10 cellular contexts compared by ENCODE assay signal in genomic region chr18:50836521-50836957, GRCh38. TPM values are rescaled to one million over a fixed set of nuclear protein-coding genes. Genes with fewer than 3 reads are reported as not detected.
A peak's percentile ranks its signal among the peaks of the same experiment; 100 is the strongest.
DNase-seq lines count a peak whose midpoint lies in the region; ATAC-seq and TF ChIP-seq lines count a peak whose summit lies in the region.
"Had no signal": no experiment of that assay in that cellular context is flagged by ENCODE, and none has a peak within 500 bp of the region (broad histone marks: within the 10 kb centered on the region; RNA-seq: fewer than 3 reads in every experiment).

No MANE protein-coding gene starts in this region.

- peaks cover 3% of the 10 kb centered on the region for H3F3A ChIP-seq in SK-N-SH (replicated peaks; ENCODE audit: insufficient read depth)

- H3K79me2 ChIP-seq in SK-N-SH (ENCODE audit: insufficient read depth), result no peaks in the 10 kb centered on the region

- 68% methylated on average over 2 of the region's 2 CpGs for WGBS in SK-N-SH (ENCODE audit: low lambda C conversion rate)

- no peaks in the 10 kb centered on the region for H4K20me1 ChIP-seq in SK-N-SH (ENCODE audit: insufficient read depth)

- no peak overlapping the region for H2AFZ ChIP-seq in SK-N-SH (ENCODE audit: low read depth)

- no peak overlapping the region for H3K27ac ChIP-seq in SK-N-SH (ENCODE audit: low read depth in 2 of 2, low read length in 1 of 2)
- H3K27ac ChIP-seq: KMS-11 had no signal

- no peaks in the 10 kb centered on the region for H3K36me3 Mint-ChIP-seq in activated T-helper 2 cell treated with anti-CD3 and anti-CD28 coated beads, Interferon-gamma antibody, Interleukin-2, Interleukin-4, amounts not matched to agents 10 μg/mL and 5 μg/mL and 100 μg/mL, durations not matched to agents 14 hours and 24 hours and 36 hours (ENCODE audit: low read depth)

- H3K9me3 Mint-ChIP-seq in activated T-helper 2 cell treated with anti-CD3 and anti-CD28 coated beads, Interferon-gamma antibody, Interleukin-2, Interleukin-4, amounts not matched to agents 10 μg/mL and 5 μg/mL and 100 μg/mL, durations not matched to agents 14 hours and 24 hours and 36 hours, result no peaks in the 10 kb centered on the region

- CTCF ChIA-PET in SK-N-SH (lab: Yijun Ruan, JAX), result interaction anchor here (1.0 kb wide), 1 partner anchor 11 kb away, joined by 3 read pairs; no protein-coding TSS in a partner anchor

- no peak overlapping the region for H3K4me3 Mint-ChIP-seq in activated T-helper 2 cell treated with anti-CD3 and anti-CD28 coated beads, Interferon-gamma antibody, Interleukin-2, Interleukin-4, amounts not matched to agents 10 μg/mL and 5 μg/mL and 100 μg/mL, durations not matched to agents 14 hours and 24 hours and 36 hours (ENCODE audit: low read depth)

- TF ChIP-seq CTCF in SK-N-SH (IDR thresholded peaks at IDR 0.05), result no peak

- H3K9ac ChIP-seq in SK-N-SH, result no peak overlapping the region
- H3K9ac ChIP-seq: KMS-11 had no signal

- ATAC-seq in left colon (peak; percentile 30), HG02973 (IDR thresholded peaks at IDR 0.05; ENCODE audit: unreplicated experiment) (no peak), left ventricle myocardium superior (no peak)

- no peak overlapping the region for H3K4me3 ChIP-seq in SK-N-SH (ENCODE audit: low read depth in 2 of 2, low read length in 1 of 2)
- H3K4me3 ChIP-seq: heart right ventricle had no signal

- TF ChIP-seq RAD21 in SK-N-SH (IDR thresholded peaks at IDR 0.05; ENCODE audit: low read length), result no peak

- H3K9me2 ChIP-seq in SK-N-SH, result no peaks in the 10 kb centered on the region

- no peaks in the 10 kb centered on the region for H3K9me3 ChIP-seq in SK-N-SH
- H3K9me3 ChIP-seq: heart right ventricle had no signal

- intact Hi-C loops in left colon (cut with DNase I, micrococcal nuclease), result no loop called here
- intact Hi-C loops in left ventricle myocardium superior (cut with micrococcal nuclease), result no loop called here
- intact Hi-C loops in activated T-helper 2 cell treated with anti-CD3 and anti-CD28 coated beads, Interferon-gamma antibody, Interleukin-2, Interleukin-4, amounts not matched to agents 10 μg/mL and 5 μg/mL and 100 μg/mL, durations not matched to agents 14 hours and 24 hours and 36 hours (cut with micrococcal nuclease), result no loop called here

- peak; percentile 99 for DNase-seq in DMS53 treated with DMSO at 0.1 percent for 48 hours (lab: John Stamatoyannopoulos, UW; ENCODE audit: unreplicated experiment)
- DNase-seq in KBM-7, result peak; percentile 73
- no peak for DNase-seq in SK-N-SH
- DNase-seq in left colon, result no peak
- no peak for DNase-seq in NCI-H82 treated with DMSO at 0.1 percent for 48 hours (lab: John Stamatoyannopoulos, UW; ENCODE audit: unreplicated experiment)
- DNase-seq in left ventricle myocardium superior, result no peak
- DNase-seq in activated T-helper 2 cell treated with anti-CD3 and anti-CD28 coated beads, Interferon-gamma antibody, Interleukin-2, Interleukin-4, amounts not matched to agents 10 μg/mL and 5 μg/mL and 100 μg/mL, durations not matched to agents 14 hours and 24 hours and 36 hours (ENCODE audit: low spot score), result no peak
- DNase-seq: heart right ventricle had no signal

- H3K4me1 ChIP-seq in SK-N-SH (ENCODE audit: control insufficient read depth in 1 of 2, insufficient read depth in 2 of 2, low read depth in 1 of 2, low read length in 1 of 2), result peaks cover 5 to 6% of the 10 kb centered on the region in 2 experiments; a peak in 1 of 4 replicates

- peak in 1 of 2 experiments; percentile 74; a peak in 2 of 4 replicates for TF ChIP-seq EP300 in SK-N-SH (IDR thresholded peaks at IDR 0.05; ENCODE audit: borderline replicate concordance in 1 of 2, low read depth in 1 of 2, low read length in 1 of 2)

- in situ Hi-C loops in KBM-7 (cut with MboI; ENCODE audit: low pct_unique_long_range_greater_than_20kb, low sequenced_read_pairs), result loop anchor here (25.0 kb wide), 1 partner anchor 201 kb away; the partner anchor contains the start of gene SMAD4

- POLR2A ChIA-PET in SK-N-SH (lab: Yijun Ruan, JAX), result no interaction called here

- no peak overlapping the region for H3K27ac Mint-ChIP-seq in activated T-helper 2 cell treated with anti-CD3 and anti-CD28 coated beads, Interferon-gamma antibody, Interleukin-2, Interleukin-4, amounts not matched to agents 10 μg/mL and 5 μg/mL and 100 μg/mL, durations not matched to agents 14 hours and 24 hours and 36 hours

- H3K4me2 ChIP-seq in SK-N-SH, result no peak overlapping the region
- H3K4me2 ChIP-seq: KMS-11 had no signal

- peaks cover 3% of the 10 kb centered on the region for H3K4me1 Mint-ChIP-seq in activated T-helper 2 cell treated with anti-CD3 and anti-CD28 coated beads, Interferon-gamma antibody, Interleukin-2, Interleukin-4, amounts not matched to agents 10 μg/mL and 5 μg/mL and 100 μg/mL, durations not matched to agents 14 hours and 24 hours and 36 hours (ENCODE audit: low read depth)

- no peaks in the 10 kb centered on the region for H3K36me3 ChIP-seq in SK-N-SH (replicated peaks in 1 of 2; ENCODE audit: control insufficient read depth in 1 of 2, insufficient read depth in 2 of 2, low read length in 1 of 2)
- H3K36me3 ChIP-seq: heart right ventricle had no signal

- H3K27me3 Mint-ChIP-seq in activated T-helper 2 cell treated with anti-CD3 and anti-CD28 coated beads, Interferon-gamma antibody, Interleukin-2, Interleukin-4, amounts not matched to agents 10 μg/mL and 5 μg/mL and 100 μg/mL, durations not matched to agents 14 hours and 24 hours and 36 hours (ENCODE audit: low read depth), result peaks cover 11% of the 10 kb centered on the region

- H3K27me3 ChIP-seq in SK-N-SH (ENCODE audit: insufficient read depth), result no peaks in the 10 kb centered on the region
- H3K27me3 ChIP-seq: heart right ventricle had no signal

TF ChIP-seq in SK-N-SH, 30 proteins besides CTCF, POLR2A, EP300 and RAD21 (continues in another document):
- TF ChIP-seq SMC3 (IDR thresholded peaks at IDR 0.05; ENCODE audit: low read depth, low read length), result no peak
- TF ChIP-seq USF2 (IDR thresholded peaks at IDR 0.05; ENCODE audit: borderline replicate concordance, low read depth, low read length), result 0 out of 2 replicates have a peak, but pooled peaks have one; percentile 35
- TF ChIP-seq MXI1 (IDR thresholded peaks at IDR 0.05; ENCODE audit: low read depth, low read length), result no peak
- no peak for TF ChIP-seq TAF1 (IDR thresholded peaks at IDR 0.05; ENCODE audit: borderline replicate concordance, low read depth, low read length)
- TF ChIP-seq NFIC (IDR thresholded peaks at IDR 0.05; ENCODE audit: borderline replicate concordance), result peak; percentile 92
- TF ChIP-seq TEAD4 (IDR thresholded peaks at IDR 0.05; ENCODE audit: borderline replicate concordance, insufficient read depth), result peak; percentile 85
- peak; percentile 32; the same call in 1 of the 2 replicates for TF ChIP-seq MEF2A (IDR thresholded peaks at IDR 0.05; ENCODE audit: borderline replicate concordance, low read depth)
- peak; percentile 80; the same call in 1 of the 2 replicates for TF ChIP-seq FOSL2 (IDR thresholded peaks at IDR 0.05; ENCODE audit: borderline replicate concordance, low read depth)
- 0 out of 2 replicates have a peak, but pooled peaks have one; percentile 21 for TF ChIP-seq MAX (IDR thresholded peaks at IDR 0.05; ENCODE audit: low read depth)
- TF ChIP-seq ELF1 (IDR thresholded peaks at IDR 0.05), result no peak
- TF ChIP-seq FOXM1 (IDR thresholded peaks at IDR 0.05; ENCODE audit: low read depth), result no peak
- TF ChIP-seq GABPA (IDR thresholded peaks at IDR 0.05; ENCODE audit: low read depth), result no peak
- TF ChIP-seq PBX3 (IDR thresholded peaks at IDR 0.05), result peak; percentile 94
- TF ChIP-seq RCOR1 (IDR thresholded peaks at IDR 0.05; ENCODE audit: low read length), result no peak
- TF ChIP-seq NRF1 (IDR thresholded peaks at IDR 0.05; ENCODE audit: low read depth, low read length), result no peak

RNA-seq across cellular contexts. Expression of gene MRO, which starts 16.7 kb away (rescaled TPM):
- not detected in 2 replicates for polyA plus RNA-seq in SK-N-SH (2012; rRNA removed)
- 0.01 TPM in 2 replicates for polyA plus RNA-seq in SK-N-SH (2012; cell fraction: cytosol; rRNA removed)
- polyA plus RNA-seq in SK-N-SH (2012; cell fraction: nucleus; rRNA removed), result not detected in 2 replicates
- total RNA-seq in left colon (under 1 TPM in 1 of 2 donors, not detected in 1; 0.25 TPM), left ventricle myocardium superior (4.0 TPM)
- total RNA-seq in activated T-helper 2 cell treated with anti-CD3 and anti-CD28 coated beads, Interferon-gamma antibody, Interleukin-2, Interleukin-4, amounts not matched to agents 10 μg/mL and 5 μg/mL and 100 μg/mL, durations not matched to agents 14 hours and 24 hours and 36 hours, result not detected in 2 replicates

RNA-seq across cellular contexts. Expression of gene ME2, which starts 42.4 kb away (rescaled TPM):
- polyA plus RNA-seq in SK-N-SH (2012; rRNA removed), result 35.1 and 41.8 TPM in 2 replicates
- 46.2 and 56.0 TPM in 2 replicates for polyA plus RNA-seq in SK-N-SH (2012; cell fraction: cytosol; rRNA removed)
- 21.2 and 34.3 TPM in 2 replicates for polyA plus RNA-seq in SK-N-SH (2012; cell fraction: nucleus; rRNA removed)
- 10 to 100 TPM; 56.1 to 78.3 TPM for total RNA-seq in left colon
- 119 TPM for total RNA-seq in left ventricle myocardium superior
- total RNA-seq in activated T-helper 2 cell treated with anti-CD3 and anti-CD28 coated beads, Interferon-gamma antibody, Interleukin-2, Interleukin-4, amounts not matched to agents 10 μg/mL and 5 μg/mL and 100 μg/mL, durations not matched to agents 14 hours and 24 hours and 36 hours, result 115 and 117 TPM in 2 replicates

Comparison
In these comparisons a context has a peak if more than half of its experiments do, and no peak if none do; other contexts are left out.
1. DNase-seq: peak in DMS53 treated with DMSO at 0.1 percent for 48 hours (single experiment) and KBM-7 (single experiment); none in SK-N-SH (single experiment), left colon (0 of 2), NCI-H82 treated with DMSO at 0.1 percent for 48 hours (single experiment), left ventricle myocardium superior (single experiment) and activated T-helper 2 cell treated with anti-CD3 and anti-CD28 coated beads, Interferon-gamma antibody, Interleukin-2, Interleukin-4, amounts not matched to agents 10 μg/mL and 5 μg/mL and 100 μg/mL, durations not matched to agents 14 hours and 24 hours and 36 hours (single experiment).